ENCODE assay signal across 8 cellular contexts in genomic region chr12:110545254-110545653, GRCh38. TPM values are rescaled to one million over a fixed set of nuclear protein-coding genes. Genes with fewer than 3 reads are reported as not detected.
DNase-seq lines count a peak whose midpoint lies in the region; ATAC-seq, FAIRE-seq and TF ChIP-seq lines count a peak whose summit lies in the region.
"Not testable (repeated sequence)": the region's sequence is repeated elsewhere in the genome, so short reads cannot be mapped to it uniquely, and the experiment has no call there.

No MANE protein-coding gene starts in this region.

- not testable (repeated sequence) for FAIRE-seq in HTR-8/SVneo (lab: Jason Lieb, UNC)

- POLR2A ChIA-PET in CD8-positive, alpha-beta T cell (lab: Charles Lee); PC-9 (lab: Charles Lee; ENCODE audit: unreplicated experiment): not testable (repeated sequence)

- not testable (repeated sequence) for H2AFZ ChIP-seq in PC-9

- not testable (repeated sequence) for H3K9me3 Mint-ChIP-seq in CD8-positive, alpha-beta T cell; activated naive CD4-positive, alpha-beta T cell treated with anti-CD3 and anti-CD28 coated beads for 36 hours; endodermal cell; osteocyte (ENCODE audit: unreplicated experiment); type B pancreatic cell

- TF ChIP-seq CTCF in CD8-positive, alpha-beta T cell (IDR thresholded peaks at IDR 0.05); PC-9 (conservative IDR thresholded peaks at IDR 0.05); endodermal cell (conservative IDR thresholded peaks at IDR 0.05); osteocyte (IDR thresholded peaks at IDR 0.05); type B pancreatic cell (conservative IDR thresholded peaks at IDR 0.05): not testable (repeated sequence)

- H3K27me3 Mint-ChIP-seq in CD8-positive, alpha-beta T cell (ENCODE audit: low read depth); activated naive CD4-positive, alpha-beta T cell treated with anti-CD3 and anti-CD28 coated beads for 36 hours (ENCODE audit: low read depth); endodermal cell (ENCODE audit: insufficient read depth); osteocyte (ENCODE audit: unreplicated experiment); type B pancreatic cell: not testable (repeated sequence)

- intact Hi-C loops in CD8-positive, alpha-beta T cell (cut with DNase I, micrococcal nuclease): loop anchor here in 1 of 2 experiments (5.0 kb wide), 1 partner anchor 33 kb away; no protein-coding TSS in a partner anchor
- intact Hi-C loops in PC-9 (cut with micrococcal nuclease; ENCODE audit: unreplicated experiment): loop anchor here (5.0 kb wide), 1 partner anchor 43 kb away; the partner anchor contains the start of genes RAD9B and VPS29
- intact Hi-C loops in activated naive CD4-positive, alpha-beta T cell treated with anti-CD3 and anti-CD28 coated beads for 36 hours (cut with micrococcal nuclease): not testable (repeated sequence)

- peaks cover 63% of the 10 kb centered on the region for H3K36me3 Mint-ChIP-seq in CD8-positive, alpha-beta T cell
- peaks cover 37% of the 10 kb centered on the region for H3K36me3 Mint-ChIP-seq in activated naive CD4-positive, alpha-beta T cell treated with anti-CD3 and anti-CD28 coated beads for 36 hours (ENCODE audit: low read depth)
- peaks cover 30% of the 10 kb centered on the region for H3K36me3 Mint-ChIP-seq in endodermal cell (ENCODE audit: low read depth)
- not testable (repeated sequence) for H3K36me3 Mint-ChIP-seq in osteocyte (ENCODE audit: unreplicated experiment)
- H3K36me3 Mint-ChIP-seq in type B pancreatic cell: peaks cover 29% of the 10 kb centered on the region

- H3K9ac ChIP-seq in endodermal cell (ENCODE audit: extremely low read depth, low read length, poor library complexity, severe bottlenecking): not testable (repeated sequence)

- not testable (repeated sequence) for H4K20me1 ChIP-seq in PC-9 (ENCODE audit: insufficient read depth)

- not testable (repeated sequence) for H3K27ac ChIP-seq in CD8-positive, alpha-beta T cell (ENCODE audit: low read depth, low read length); PC-9; endodermal cell (ENCODE audit: low read depth, low read length)

- H3K9me3 ChIP-seq in CD8-positive, alpha-beta T cell (ENCODE audit: low read length); PC-9 (ENCODE audit: insufficient read depth, low read depth); endodermal cell (ENCODE audit: control insufficient read depth, low read length): not testable (repeated sequence)

- H3K27me3 ChIP-seq in CD8-positive, alpha-beta T cell (ENCODE audit: insufficient read depth, low read length); PC-9 (ENCODE audit: insufficient read depth, low read depth); endodermal cell (ENCODE audit: control insufficient read depth, insufficient read depth, low read length, poor library complexity, severe bottlenecking): not testable (repeated sequence)

- H3K9me2 ChIP-seq in PC-9 (ENCODE audit: insufficient read depth): not testable (repeated sequence)

- not testable (repeated sequence) for ATAC-seq in CD8-positive, alpha-beta T cell

- H3K4me1 ChIP-seq in CD8-positive, alpha-beta T cell (ENCODE audit: insufficient read depth, low read length); endodermal cell (ENCODE audit: control insufficient read depth, insufficient read depth, low read length): not testable (repeated sequence)
- H3K4me1 ChIP-seq in PC-9 (replicated peaks; ENCODE audit: insufficient read depth): peaks cover 13% of the 10 kb centered on the region

- H3K4me3 ChIP-seq in CD8-positive, alpha-beta T cell (ENCODE audit: low read depth, low read length); PC-9; endodermal cell (ENCODE audit: low read length): not testable (repeated sequence)

- H3K4me2 ChIP-seq in PC-9: not testable (repeated sequence)

- H3K27ac Mint-ChIP-seq in CD8-positive, alpha-beta T cell: peak overlapping the region; percentile 27
- peak overlapping the region; percentile 6 for H3K27ac Mint-ChIP-seq in activated naive CD4-positive, alpha-beta T cell treated with anti-CD3 and anti-CD28 coated beads for 36 hours
- not testable (repeated sequence) for H3K27ac Mint-ChIP-seq in endodermal cell
- H3K27ac Mint-ChIP-seq in osteocyte (ENCODE audit: unreplicated experiment) (peak overlapping the region; percentile 10), type B pancreatic cell (peak overlapping the region; percentile 7)

- peaks cover 25% of the 10 kb centered on the region for H3K4me1 Mint-ChIP-seq in CD8-positive, alpha-beta T cell (ENCODE audit: low read depth)
- H3K4me1 Mint-ChIP-seq in activated naive CD4-positive, alpha-beta T cell treated with anti-CD3 and anti-CD28 coated beads for 36 hours (ENCODE audit: low read depth): peaks cover 38% of the 10 kb centered on the region
- H3K4me1 Mint-ChIP-seq in endodermal cell: peaks cover 20% of the 10 kb centered on the region
- H3K4me1 Mint-ChIP-seq in osteocyte (ENCODE audit: unreplicated experiment): peaks cover 48% of the 10 kb centered on the region
- peaks cover 15% of the 10 kb centered on the region for H3K4me1 Mint-ChIP-seq in type B pancreatic cell (ENCODE audit: unreplicated experiment)

- CTCF ChIA-PET in CD8-positive, alpha-beta T cell (lab: Charles Lee): interaction anchor here (1.2 to 3.6 kb wide), 2 partner anchors 55 to 57 kb away, joined by 4 to 23 read pairs; no protein-coding TSS in a partner anchor
- CTCF ChIA-PET in PC-9 (lab: Charles Lee): interaction anchor here (0.6 kb wide), 1 partner anchor 46 kb away, joined by 3 read pairs; no protein-coding TSS in a partner anchor
- CTCF ChIA-PET in activated naive CD4-positive, alpha-beta T cell treated with anti-CD3 and anti-CD28 coated beads for 36 hours (lab: Charles Lee): interaction anchor here (0.7 to 1.0 kb wide), 3 partner anchors 32 to 1495 kb away, joined by 3 to 4 read pairs (median 3); no protein-coding TSS in a partner anchor

- DNase-seq in CD8-positive, alpha-beta T cell; activated naive CD4-positive, alpha-beta T cell treated with anti-CD3 and anti-CD28 coated beads for 36 hours; osteocyte (ENCODE audit: extremely low spot score, unreplicated experiment); type B pancreatic cell (ENCODE audit: extremely low spot score, unreplicated experiment): not testable (repeated sequence)
- DNase-seq in HTR-8/SVneo (ENCODE audit: insufficient read length, low spot score) (peak; percentile 74), PC-9 (peak; percentile 34 to 61), endodermal cell (peak; percentile 7), glomerular endothelial cell (ENCODE audit: extremely low read depth, low read depth, low spot score) (peak; percentile 92)

- H3F3A ChIP-seq in PC-9 (ENCODE audit: insufficient read depth, low read depth): peaks cover 17% of the 10 kb centered on the region; the same call in 1 of the 2 replicates

- BruUV-seq in PC-9 (replicated peaks; lab: Mats Ljungman, UMichigan): TSS peak; percentile 23

- H3K36me3 ChIP-seq in CD8-positive, alpha-beta T cell (ENCODE audit: insufficient read depth, low read length); PC-9 (ENCODE audit: low read depth): not testable (repeated sequence)
- H3K36me3 ChIP-seq in endodermal cell (ENCODE audit: control insufficient read depth, insufficient read depth, low read length): peaks cover 18% of the 10 kb centered on the region

- H3K4me3 Mint-ChIP-seq in CD8-positive, alpha-beta T cell; activated naive CD4-positive, alpha-beta T cell treated with anti-CD3 and anti-CD28 coated beads for 36 hours; endodermal cell; osteocyte (ENCODE audit: unreplicated experiment); type B pancreatic cell: not testable (repeated sequence)

- WGBS in endodermal cell (ENCODE audit: insufficient coverage in 1 of 2, insufficient read length in 1 of 2), 2 experiments: 95 to 100% methylated on average over 3 to 4 of the region's 4 CpGs

- H3K79me2 ChIP-seq in PC-9 (ENCODE audit: low read depth): peaks cover 39% of the 10 kb centered on the region

RNA-seq across cellular contexts. Expression of gene PPTC7, which starts 37.9 kb away (rescaled TPM):
- total RNA-seq in CD8-positive, alpha-beta T cell: 10 to 100 TPM; 49.6 to 50.4 TPM
- total RNA-seq in PC-9 (2021): 16.0 and 18.3 TPM in 2 replicates
- total RNA-seq in activated naive CD4-positive, alpha-beta T cell treated with anti-CD3 and anti-CD28 coated beads for 36 hours: 10 to 100 TPM; 41.1 to 43.2 TPM
- total RNA-seq in endodermal cell: 10 to 100 TPM; 15.2 TPM
- polyA plus RNA-seq in endodermal cell (2013, experiment 1 of 2): 11.9 TPM
- polyA plus RNA-seq in endodermal cell (2013, experiment 2 of 2): 11.4 TPM
- total RNA-seq in glomerular endothelial cell: 11.0 and 11.4 TPM in 2 replicates
- 13.3 and 14.4 TPM in 2 replicates for total RNA-seq in osteocyte
- 14.5 and 14.8 TPM in 2 replicates for total RNA-seq in type B pancreatic cell (ENCODE audit: low replicate concordance)

RNA-seq across cellular contexts. Expression of gene RAD9B, which starts 43.1 kb away (rescaled TPM):
- 1 to 10 TPM in 1 of 2 experiments, under 1 TPM in 1; 0.57 to 1.5 TPM for total RNA-seq in CD8-positive, alpha-beta T cell
- total RNA-seq in PC-9 (2021): 1.6 and 2.3 TPM in 2 replicates
- 1 to 10 TPM; 1.1 to 1.5 TPM for total RNA-seq in activated naive CD4-positive, alpha-beta T cell treated with anti-CD3 and anti-CD28 coated beads for 36 hours
- total RNA-seq in endodermal cell: under 1 TPM; 0.29 to 0.31 TPM
- polyA plus RNA-seq in endodermal cell (2013, experiment 1 of 2): 0.32 TPM
- 0.29 TPM for polyA plus RNA-seq in endodermal cell (2013, experiment 2 of 2)
- total RNA-seq in glomerular endothelial cell: 0.05 and 0.29 TPM in 2 replicates
- 0.44 and 0.64 TPM in 2 replicates for total RNA-seq in osteocyte
- 0.12 and 0.46 TPM in 2 replicates for total RNA-seq in type B pancreatic cell (ENCODE audit: low replicate concordance)

RNA-seq across cellular contexts. Expression of gene VPS29, which starts 43.3 kb away (rescaled TPM):
- 10 to 100 TPM; 49.6 to 53.5 TPM for total RNA-seq in CD8-positive, alpha-beta T cell
- total RNA-seq in PC-9 (2021): 78.3 and 114 TPM in 2 replicates
- 10 to 100 TPM; 76.6 to 81.8 TPM for total RNA-seq in activated naive CD4-positive, alpha-beta T cell treated with anti-CD3 and anti-CD28 coated beads for 36 hours
- 10 to 100 TPM; 87.7 to 89.4 TPM for total RNA-seq in endodermal cell
- 98.9 TPM for polyA plus RNA-seq in endodermal cell (2013, experiment 1 of 2)
- 93.5 TPM for polyA plus RNA-seq in endodermal cell (2013, experiment 2 of 2)
- 102 and 129 TPM in 2 replicates for total RNA-seq in glomerular endothelial cell
- total RNA-seq in osteocyte: 73.5 and 75.8 TPM in 2 replicates
- total RNA-seq in type B pancreatic cell (ENCODE audit: low replicate concordance): 72.6 and 84.7 TPM in 2 replicates
